ENCODE assay signal across 8 cellular contexts in the genomic region with DNA sequence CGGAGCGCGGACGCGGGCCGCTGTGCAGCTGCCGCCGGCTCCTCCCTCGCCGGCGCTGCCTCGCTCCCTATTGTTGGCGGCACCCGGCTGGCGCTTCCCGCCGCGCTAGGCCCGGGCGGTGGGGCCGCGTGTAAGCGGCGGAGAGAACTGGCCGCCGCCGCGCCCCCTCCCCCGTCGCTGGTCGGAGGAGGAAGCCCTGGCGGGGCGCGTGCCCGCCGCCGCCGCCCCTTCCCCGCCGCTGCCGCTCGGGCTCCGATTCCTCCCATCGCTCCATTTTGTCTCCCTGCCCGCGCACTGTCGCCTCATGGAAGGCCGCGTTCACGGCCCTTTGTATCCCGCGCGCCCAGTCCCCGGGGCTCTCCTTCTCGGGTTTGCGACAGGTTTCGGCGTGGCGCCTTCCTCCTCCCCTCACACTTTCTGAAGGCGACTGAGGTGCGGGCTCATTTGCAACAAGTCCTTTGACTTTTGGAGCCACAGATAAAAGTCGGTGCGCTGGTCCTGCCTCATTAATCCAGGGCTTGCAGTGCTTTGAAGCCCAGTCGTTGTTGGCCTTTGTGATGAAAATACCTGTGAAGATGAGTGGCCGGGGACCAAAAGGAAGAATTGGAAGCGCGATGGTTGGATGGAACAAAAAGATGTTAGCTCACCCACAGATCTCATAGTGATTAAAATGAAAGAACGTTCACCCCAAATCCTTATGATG. TPM values are rescaled to one million over a fixed set of nuclear protein-coding genes. Genes with fewer than 3 reads are reported as not detected.
DNase-seq lines count a peak whose midpoint lies in the region; ATAC-seq and TF ChIP-seq lines count a peak whose summit lies in the region.

No MANE protein-coding gene starts in this region.

- H3K4me1 ChIP-seq in hepatocyte (ENCODE audit: insufficient read depth): peaks cover 19% of the 10 kb centered on the region

- peak overlapping the region; percentile 95 for H3K27ac ChIP-seq in hepatocyte

- CTCF ChIA-PET in T-cell (lab: Charles Lee): interaction anchor here in 1 of 2 donors (5.8 kb wide), 1 partner anchor 13 kb away, joined by 57 read pairs; no protein-coding TSS in a partner anchor

- no peak for TF ChIP-seq CTCF in hepatocyte (IDR thresholded peaks at IDR 0.05; ENCODE audit: poor library complexity)

- WGBS in hepatocyte (ENCODE audit: low lambda C conversion rate, missing lambda C conversion rate): under 1% methylated on average over 33 of the region's 68 CpGs

- H4K20me1 ChIP-seq in hepatocyte (ENCODE audit: insufficient read depth, poor library complexity, severe bottlenecking): peaks cover 50% of the 10 kb centered on the region

- H3K4me3 ChIP-seq in hepatocyte: peak overlapping the region; percentile 97

- H3K9me3 Mint-ChIP-seq in T-cell: no peaks in the 10 kb centered on the region

- peak overlapping the region; percentile 97 for H3K4me3 Mint-ChIP-seq in T-cell

- peaks cover 53 to 60% (median 57%) of the 10 kb centered on the region in 3 donors for H3K4me1 Mint-ChIP-seq in T-cell

- peak overlapping the region; percentile 96 to 98 for H3K27ac Mint-ChIP-seq in T-cell

- no peaks in the 10 kb centered on the region for H3K9me2 ChIP-seq in hepatocyte (replicated peaks; ENCODE audit: insufficient read depth)

- H3K79me2 ChIP-seq in hepatocyte: peaks cover 52% of the 10 kb centered on the region

- DNase-seq in DMS53 (lab: John Stamatoyannopoulos, UW) (peak; percentile 88), HT-29 (ENCODE audit: low spot score) (peak; percentile 53), T-cell (peak in 33 of 34 experiments; percentile 16 to 56 (median 40)), anterior cingulate cortex (lab: John Stamatoyannopoulos, UW) (peak in 49 of 58 donors; percentile 3 to 70 (median 42)), hepatocyte (ENCODE audit: low spot score) (peak; percentile 71), retina (peak; percentile 87), MV-4-11 (lab: John Stamatoyannopoulos, UW) (no peak)

- H3K36me3 Mint-ChIP-seq in T-cell: no peaks in the 10 kb centered on the region

- H3K36me3 ChIP-seq in hepatocyte (replicated peaks; ENCODE audit: insufficient read depth, low read depth): no peaks in the 10 kb centered on the region

- peak overlapping the region; percentile 84 for H3K4me2 ChIP-seq in hepatocyte

- H3K27me3 Mint-ChIP-seq in T-cell: no peaks in the 10 kb centered on the region

- peak; percentile 30 for ATAC-seq in GM21360 (IDR thresholded peaks at IDR 0.05; ENCODE audit: unreplicated experiment)
- ATAC-seq in T-cell (replicated peaks in 1 of 4): peak; percentile 28 to 55 (median 54)

- POLR2A ChIA-PET in T-cell (lab: Charles Lee): interaction anchor here (0.6 to 1.0 kb wide), 5 partner anchors 14 to 84 kb away, joined by 3 to 6 read pairs (median 4); no protein-coding TSS in a partner anchor

- H3K27me3 ChIP-seq in hepatocyte: no peaks in the 10 kb centered on the region

- peak overlapping the region; percentile 73 for H2AFZ ChIP-seq in hepatocyte

- H3K9me3 ChIP-seq in hepatocyte (ENCODE audit: low read depth): no peaks in the 10 kb centered on the region

RNA-seq across cellular contexts. Expression of a gene that starts 0.7 kb away (rescaled TPM):
- 87.4 and 104 TPM in 2 replicates for total RNA-seq in HT-29 (2014; rRNA removed; shearing (Covaris generic))
- total RNA-seq in T-cell (100 to 1,000 TPM in 1 of 5 donors, 10 to 100 TPM in 4; 84.3 to 111 (median 86.7) TPM), hepatocyte (37.4 and 40.1 TPM in 2 replicates)
- 44.5 and 48.3 TPM in 2 replicates for polyA plus RNA-seq in hepatocyte
